In genomic region chr1:63103682-63104081, GRCh38 we compare ENCODE assay signal across 30 cellular contexts.
"Had no signal": no experiment of that assay in that cellular context is flagged by ENCODE, and none has a peak within 500 bp of the region (broad histone marks: within the 10 kb centered on the region; RNA-seq: fewer than 3 reads in every experiment).

No MANE protein-coding gene starts in this region.

- ATAC-seq: activated CD4-positive, alpha-beta T cell treated with anti-CD3 and anti-CD28 coated beads for 36 hours; activated CD8-positive, alpha-beta T cell treated with anti-CD3 and anti-CD28 coated beads, Interleukin-2, amount 10 ng/mL, durations not matched to agents 7 days and 5 days; body of pancreas; PC-3; Right ventricle myocardium inferior had no signal

- H3K4me3 ChIP-seq: body of pancreas, breast epithelium, MG63, SK-N-MC had no signal

- H3K9me3 ChIP-seq: body of pancreas, breast epithelium, MG63 had no signal

- H3K4me3 Mint-ChIP-seq: activated CD4-positive, alpha-beta T cell treated with anti-CD3 and anti-CD28 coated beads for 36 hours; activated CD4-positive, alpha-beta T cell treated with anti-CD3 and anti-CD28 coated beads, Interleukin-2, amount 10 ng/mL, durations not matched to agents 7 days and 5 days; activated CD8-positive, alpha-beta T cell treated with anti-CD3 and anti-CD28 coated beads, Interleukin-2, amount 10 ng/mL, durations not matched to agents 7 days and 5 days; activated naive CD4-positive, alpha-beta T cell treated with anti-CD3 and anti-CD28 coated beads, Interleukin-2, amount 50 U/mL, for 24 hours; activated naive CD8-positive, alpha-beta T cell treated with anti-CD3 and anti-CD28 coated beads, Interleukin-2, amount 10 ng/mL, durations not matched to agents 7 days and 5 days; activated T-cell treated with anti-CD3 and anti-CD28 coated beads, Interleukin-2, amount 50 U/mL, for 24 hours had no signal

- H3K27me3 ChIP-seq: body of pancreas, breast epithelium had no signal

- DNase-seq: activated CD4-positive, alpha-beta T cell treated with anti-CD3 and anti-CD28 coated beads for 36 hours; activated CD4-positive, alpha-beta T cell treated with anti-CD3 and anti-CD28 coated beads, Interleukin-2, amount 10 ng/mL, durations not matched to agents 7 days and 5 days; activated CD4-positive, alpha-beta T cell treated with anti-CD3 and anti-CD28 coated beads, Interleukin-2, amount 50 U/mL, for 48 hours; activated CD8-positive, alpha-beta T cell treated with anti-CD3 and anti-CD28 coated beads, Interleukin-2, amount 10 ng/mL, durations not matched to agents 7 days and 5 days; activated gamma-delta T cell; activated naive CD4-positive, alpha-beta T cell treated with Interleukin-2 at 50 U/mL for 16 hours; activated naive CD8-positive, alpha-beta T cell treated with anti-CD3 and anti-CD28 coated beads, Interleukin-2, amount 10 ng/mL, durations not matched to agents 7 days and 5 days; activated T-cell treated with anti-CD3 and anti-CD28 coated beads, Interleukin-2, amount 50 U/mL, for 24 hours; amygdala; body of pancreas; Kasumi-1; MG63; NCI-H1048; NCI-H1105 treated with DMSO at 0.1 percent for 48 hours; NCI-H1436; NCI-H1694; NCI-H1930; NCI-H2081 treated with DMSO at 0.1 percent for 48 hours; NCI-H345; NCI-H524 treated with DMSO at 0.1 percent for 48 hours; PC-3; SIG-M5; T1000; WERI-Rb-1 had no signal

- H3K4me1 Mint-ChIP-seq: activated CD4-positive, alpha-beta T cell treated with anti-CD3 and anti-CD28 coated beads for 36 hours; activated CD4-positive, alpha-beta T cell treated with anti-CD3 and anti-CD28 coated beads, Interleukin-2, amount 10 ng/mL, durations not matched to agents 7 days and 5 days; activated naive CD4-positive, alpha-beta T cell treated with anti-CD3 and anti-CD28 coated beads, Interleukin-2, amount 50 U/mL, for 24 hours; activated naive CD8-positive, alpha-beta T cell treated with anti-CD3 and anti-CD28 coated beads, Interleukin-2, amount 10 ng/mL, durations not matched to agents 7 days and 5 days had no signal

- H3K27ac Mint-ChIP-seq: activated CD4-positive, alpha-beta T cell treated with anti-CD3 and anti-CD28 coated beads for 36 hours; activated CD4-positive, alpha-beta T cell treated with anti-CD3 and anti-CD28 coated beads, Interleukin-2, amount 10 ng/mL, durations not matched to agents 7 days and 5 days; activated CD8-positive, alpha-beta T cell treated with anti-CD3 and anti-CD28 coated beads, Interleukin-2, amount 10 ng/mL, durations not matched to agents 7 days and 5 days; activated naive CD4-positive, alpha-beta T cell treated with anti-CD3 and anti-CD28 coated beads, Interleukin-2, amount 50 U/mL, for 24 hours; activated naive CD8-positive, alpha-beta T cell treated with anti-CD3 and anti-CD28 coated beads, Interleukin-2, amount 10 ng/mL, durations not matched to agents 7 days and 5 days; activated T-cell treated with anti-CD3 and anti-CD28 coated beads, Interleukin-2, amount 50 U/mL, for 24 hours; activated T-helper 2 cell treated with anti-CD3 and anti-CD28 coated beads, Interferon-gamma antibody, Interleukin-2, Interleukin-4, amounts not matched to agents 10 μg/mL and 5 μg/mL and 100 μg/mL, durations not matched to agents 14 hours and 24 hours and 36 hours had no signal

- H3K36me3 ChIP-seq: breast epithelium, MG63, WERI-Rb-1 had no signal

- H3K4me1 ChIP-seq: body of pancreas, breast epithelium had no signal

- H3K27ac ChIP-seq: body of pancreas, breast epithelium, RWPE1, SK-N-MC, WERI-Rb-1 had no signal

- H3K9me3 Mint-ChIP-seq: activated CD4-positive, alpha-beta T cell treated with anti-CD3 and anti-CD28 coated beads, Interleukin-2, amount 10 ng/mL, durations not matched to agents 7 days and 5 days; activated naive CD4-positive, alpha-beta T cell treated with anti-CD3 and anti-CD28 coated beads, Interleukin-2, amount 50 U/mL, for 24 hours; activated naive CD8-positive, alpha-beta T cell treated with anti-CD3 and anti-CD28 coated beads, Interleukin-2, amount 10 ng/mL, durations not matched to agents 7 days and 5 days; activated T-cell treated with anti-CD3 and anti-CD28 coated beads, Interleukin-2, amount 50 U/mL, for 24 hours; activated T-helper 2 cell treated with anti-CD3 and anti-CD28 coated beads, Interferon-gamma antibody, Interleukin-2, Interleukin-4, amounts not matched to agents 10 μg/mL and 5 μg/mL and 100 μg/mL, durations not matched to agents 14 hours and 24 hours and 36 hours had no signal

- H3K36me3 Mint-ChIP-seq: activated naive CD4-positive, alpha-beta T cell treated with anti-CD3 and anti-CD28 coated beads, Interleukin-2, amount 50 U/mL, for 24 hours; activated naive CD8-positive, alpha-beta T cell treated with anti-CD3 and anti-CD28 coated beads, Interleukin-2, amount 10 ng/mL, durations not matched to agents 7 days and 5 days had no signal
